3 cellular contexts compared by ENCODE assay signal in genomic region chr16:49546735-49547134, GRCh38.
"Had no signal": no experiment of that assay in that cellular context is flagged by ENCODE, and none has a peak within 500 bp of the region (broad histone marks: within the 10 kb centered on the region; RNA-seq: fewer than 3 reads in every experiment).

No MANE protein-coding gene starts in this region.

- H3K9me3 Mint-ChIP-seq: GM23338 had no signal

- H2AFZ ChIP-seq: GM23338 had no signal

- DNase-seq: HCEC 1CT, IMR-90 had no signal

- H3K4me3 Mint-ChIP-seq: GM23338 had no signal

- H3K27ac Mint-ChIP-seq: GM23338 had no signal

- H3K4me2 ChIP-seq: GM23338 had no signal

- H3K4me3 ChIP-seq: GM23338 had no signal
